Comparison of ENCODE assay signal across 20 cellular contexts in genomic region chr21:42769820-42770716, GRCh38.
"Had no signal": no experiment of that assay in that cellular context is flagged by ENCODE, and none has a peak within 500 bp of the region (broad histone marks: within the 10 kb centered on the region; RNA-seq: fewer than 3 reads in every experiment).

No MANE protein-coding gene starts in this region.

- DNase-seq: activated CD4-positive, CD25-positive, alpha-beta regulatory T cell; activated CD8-positive, alpha-beta memory T cell treated with anti-CD3 and anti-CD28 coated beads, Interleukin-2, amount 50 U/mL, for 48 hours; activated CD8-positive, alpha-beta T cell treated with anti-CD3 and anti-CD28 coated beads, Interleukin-2, amount 10 ng/mL, durations not matched to agents 7 days and 5 days; activated naive CD4-positive, alpha-beta T cell treated with anti-CD3 and anti-CD28 coated beads, Interleukin-2, amount 50 U/mL, for 16 hours; activated T-cell treated with anti-CD3 and anti-CD28 coated beads, Interleukin-2, amount 50 U/mL, for 1 hour; aorta; caudate nucleus; KBM-7; MV-4-11; NCI-H1092 treated with DMSO at 0.1 percent for 48 hours; NCI-H1417 treated with DMSO at 0.1 percent for 48 hours; NCI-H1694; NCI-H2029 treated with DMSO at 0.1 percent for 48 hours; NCI-H510A treated with DMSO at 0.1 percent for 48 hours; NCI-H69; NK-92 treated with Interleukin-12 subunit alpha and Interleukin-12 subunit beta, amount 100 ng/mL, for 24 hours; PC-3; SHP77 treated with DMSO at 0.1 percent for 48 hours; T-helper 17 cell; T-helper 9 cell had no signal

- H3K27ac Mint-ChIP-seq: activated CD8-positive, alpha-beta T cell treated with anti-CD3 and anti-CD28 coated beads, Interleukin-2, amount 10 ng/mL, durations not matched to agents 7 days and 5 days; T-helper 17 cell had no signal

- H3K4me3 Mint-ChIP-seq: activated CD8-positive, alpha-beta T cell treated with anti-CD3 and anti-CD28 coated beads, Interleukin-2, amount 10 ng/mL, durations not matched to agents 7 days and 5 days; T-helper 17 cell had no signal

- H3K27me3 Mint-ChIP-seq: T-helper 17 cell had no signal

- ATAC-seq: activated CD8-positive, alpha-beta T cell treated with anti-CD3 and anti-CD28 coated beads, Interleukin-2, amount 10 ng/mL, durations not matched to agents 7 days and 5 days; PC-3; T-helper 17 cell had no signal
